Comparison of ENCODE assay signal across 21 cellular contexts in genomic region chr12:68350753-68351152, GRCh38. TPM values are rescaled to one million over a fixed set of nuclear protein-coding genes. Genes with fewer than 3 reads are reported as not detected.
DNase-seq lines count a peak whose midpoint lies in the region; ATAC-seq and FAIRE-seq lines count a peak whose summit lies in the region.
"Had no signal": no experiment of that assay in that cellular context is flagged by ENCODE, and none has a peak within 500 bp of the region (broad histone marks: within the 10 kb centered on the region; RNA-seq: fewer than 3 reads in every experiment).

No MANE protein-coding gene starts in this region.

- no peaks in the 10 kb centered on the region for H3K79me2 ChIP-seq in GM23248 (ENCODE audit: insufficient read depth)

- no peak for FAIRE-seq in frontal cortex (lab: Jason Lieb, UNC)

- in situ Hi-C loops in GM23248 (cut with MboI): no loop called here

- no peaks in the 10 kb centered on the region for H3K27me3 ChIP-seq in GM23248 (replicated peaks; ENCODE audit: insufficient read depth)
- H3K27me3 ChIP-seq: body of pancreas, neutrophil, right atrium auricular region, testis had no signal

- no peaks in the 10 kb centered on the region for H3K9me2 ChIP-seq in GM23248 (ENCODE audit: insufficient read depth)

- peaks cover 17% of the 10 kb centered on the region for H3F3A ChIP-seq in GM23248 (ENCODE audit: insufficient read depth)

- H3K4me2 ChIP-seq in GM23248 (ENCODE audit: unreplicated experiment): peak overlapping the region; percentile 59

- H3K9ac ChIP-seq in GM23248: peak overlapping the region; percentile 18; the same call in 1 of the 2 replicates

- WGBS in GM23248 (ENCODE audit: low coverage in 1 of 2, low lambda C conversion rate in 2 of 2, missing lambda C conversion rate in 2 of 2), 2 experiments: 52 to 53% methylated on average over 3 of the region's 3 CpGs

- no peaks in the 10 kb centered on the region for H4K20me1 ChIP-seq in GM23248 (ENCODE audit: insufficient read depth)

- H2AFZ ChIP-seq in GM23248: peak overlapping the region; percentile 63

- ATAC-seq in HG03354 (IDR thresholded peaks at IDR 0.05; ENCODE audit: poor library complexity, severe bottlenecking, unreplicated experiment): no peak
- ATAC-seq: activated CD8-positive, alpha-beta T cell treated with anti-CD3 and anti-CD28 coated beads, Interleukin-2, amount 10 ng/mL, durations not matched to agents 7 days and 5 days; activated T-cell treated with anti-CD3 and anti-CD28 coated beads, Interleukin-2, amount 50 U/mL, for 4 hours; body of pancreas; left ventricle myocardium superior had no signal

- H3K36me3 ChIP-seq in GM23248 (ENCODE audit: low read depth): no peaks in the 10 kb centered on the region
- H3K36me3 ChIP-seq: neutrophil, right atrium auricular region had no signal

- H3K4me1 ChIP-seq in GM23248 (ENCODE audit: insufficient read depth): peaks cover 30% of the 10 kb centered on the region
- H3K4me1 ChIP-seq: body of pancreas, testis had no signal

- H3K27ac ChIP-seq in GM23248: peak overlapping the region; percentile 41
- H3K27ac ChIP-seq: body of pancreas, neutrophil, right atrium auricular region, testis had no signal

- DNase-seq in GM23248: peak; percentile 66
- peak; percentile 21 for DNase-seq in RPMI7951 (ENCODE audit: low read depth)
- DNase-seq in fibroblast of gingiva (ENCODE audit: low read depth): peak; percentile 29
- peak; percentile 57 for DNase-seq in renal cortical epithelial cell (ENCODE audit: low read depth)
- DNase-seq in anterior cingulate cortex (lab: John Stamatoyannopoulos, UW): no peak
- no peak for DNase-seq in frontal cortex (ENCODE audit: low spot score in 2 of 2)
- DNase-seq: activated B cell treated with CpG ODN at 0.5 μM for 24 hours; activated CD8-positive, alpha-beta T cell treated with anti-CD3 and anti-CD28 coated beads, Interleukin-2, amount 10 ng/mL, durations not matched to agents 7 days and 5 days; activated naive CD4-positive, alpha-beta T cell treated with anti-CD3 and anti-CD28 coated beads, Interleukin-2, amount 10 ng/mL, durations not matched to agents 7 days and 5 days; activated T-cell treated with anti-CD3 and anti-CD28 coated beads, Interleukin-2, amount 50 U/mL, for 4 hours; body of pancreas; cortex of kidney; DND-41; left ventricle myocardium superior; NCI-H526 treated with DMSO at 0.1 percent for 48 hours; OCI-M1; stimulated activated CD4-positive, alpha-beta T cell treated with anti-CD3 and anti-CD28 coated beads, Interleukin-15, amount 100 ng/mL, for 24 hours; testis had no signal

- H3K4me3 ChIP-seq in GM23248: no peak overlapping the region
- H3K4me3 ChIP-seq: body of pancreas, right atrium auricular region, testis had no signal

- H3K9me3 ChIP-seq in GM23248 (ENCODE audit: low read depth): no peaks in the 10 kb centered on the region
- H3K9me3 ChIP-seq: body of pancreas, neutrophil, right atrium auricular region, testis had no signal

RNA-seq across cellular contexts. Expression of gene MDM1, which starts 18.6 kb away (rescaled TPM):
- 7.3 and 30.0 TPM in 2 replicates for total RNA-seq in GM23248 (2014; rRNA removed; shearing (Covaris generic))
- 7.5 and 9.9 TPM in 2 replicates for polyA plus RNA-seq in GM23248 (2016; fragmentation: Nextera tagmentation; extraction: Ambion mirVana)
- total RNA-seq in RPMI7951 (2014; rRNA removed; shearing (Covaris generic)): 7.7 and 8.7 TPM in 2 replicates
- 6.4 and 9.2 TPM in 2 replicates for total RNA-seq in renal cortical epithelial cell
- 16.7 TPM for total RNA-seq in frontal cortex

Comparison
In these comparisons a context has a peak if more than half of its experiments do, and no peak if none do; other contexts are left out.
1. DNase-seq: peak in GM23248 (single experiment), RPMI7951 (single experiment), fibroblast of gingiva (single experiment) and renal cortical epithelial cell (single experiment); none in anterior cingulate cortex (0 of 58) and frontal cortex (0 of 2).